In the genomic region with DNA sequence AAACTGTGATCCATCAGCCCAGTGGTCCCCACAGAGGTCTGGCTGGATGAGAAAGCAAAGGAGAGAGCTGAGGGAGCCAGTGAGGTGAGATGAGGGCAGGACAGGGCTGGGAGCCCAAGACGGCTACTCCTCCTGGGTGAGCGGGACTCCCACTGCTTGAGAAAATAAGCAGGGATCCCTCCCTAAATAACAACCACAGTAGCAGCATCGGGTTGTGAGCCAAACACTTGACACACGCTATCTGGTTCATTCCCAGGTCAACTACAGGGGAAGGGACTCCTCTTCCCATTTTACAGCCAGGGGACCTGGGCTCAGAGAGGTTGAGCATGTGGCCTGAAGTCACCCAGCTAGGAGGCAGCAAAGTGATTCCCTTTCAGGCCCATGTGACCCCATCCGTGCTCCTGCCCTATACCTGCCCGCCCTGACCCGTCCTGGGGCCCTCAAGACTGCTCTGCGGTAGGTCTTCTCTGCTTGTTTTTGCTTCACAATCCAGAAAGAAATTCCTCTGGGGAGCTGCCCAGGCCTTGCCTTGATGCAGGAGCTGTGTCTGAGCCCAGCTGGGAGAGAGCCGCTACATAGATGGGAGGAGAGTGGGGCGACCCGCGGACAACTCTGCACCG, we compare ENCODE assay signal across 21 cellular contexts.
DNase-seq lines count a peak whose midpoint lies in the region; ATAC-seq, FAIRE-seq and TF ChIP-seq lines count a peak whose summit lies in the region.
"Had no signal": no experiment of that assay in that cellular context is flagged by ENCODE, and none has a peak within 500 bp of the region (broad histone marks: within the 10 kb centered on the region; RNA-seq: fewer than 3 reads in every experiment).

No MANE protein-coding gene starts in this region.

- ATAC-seq in HepG2 (no peak), right lobe of liver (no peak), GM19452 (IDR thresholded peaks at IDR 0.05; ENCODE audit: unreplicated experiment) (no peak)
- ATAC-seq: Right ventricle myocardium inferior had no signal

- CTCF ChIA-PET in HepG2 (lab: Yijun Ruan, JAX; ENCODE audit: low intra/inter-chr PET ratio, low total read pairs), result no interaction called here

- H3K27ac ChIP-seq in HepG2 (ENCODE audit: extremely low read length, insufficient read depth, low read length) (no peak overlapping the region), right lobe of liver (no peak overlapping the region), esophagus muscularis mucosa (replicated peaks in 1 of 4) (no peak overlapping the region), esophagus squamous epithelium (no peak overlapping the region)
- H3K27ac ChIP-seq: SJSA1 had no signal

- no peaks in the 10 kb centered on the region for H3K36me3 ChIP-seq in HepG2 (replicated peaks in 1 of 2; ENCODE audit: control insufficient read depth in 1 of 2, insufficient read depth in 2 of 2, low read length in 2 of 2)
- H3K36me3 ChIP-seq in right lobe of liver, result no peaks in the 10 kb centered on the region
- no peaks in the 10 kb centered on the region for H3K36me3 ChIP-seq in esophagus muscularis mucosa
- no peaks in the 10 kb centered on the region for H3K36me3 ChIP-seq in esophagus squamous epithelium
- H3K36me3 ChIP-seq: HAP-1, SJSA1 had no signal

- TF ChIP-seq CTCF in HepG2 (CRISPR knock-in tag; IDR thresholded peaks at IDR 0.05) (no peak), right lobe of liver (IDR thresholded peaks at IDR 0.05) (no peak), choroid plexus epithelial cell (conservative IDR thresholded peaks at IDR 0.05; ENCODE audit: low read depth, low read length) (no peak), esophagus muscularis mucosa (IDR thresholded peaks at IDR 0.05) (no peak), esophagus squamous epithelium (IDR thresholded peaks at IDR 0.05) (no peak)

- in situ Hi-C loops in HepG2 (cut with HindIII; ENCODE audit: extremely low pct_ligation_motif_present, low pct_unique_long_range_greater_than_20kb), result no loop called here

- TF ChIP-seq RAD21 in HepG2 (CRISPR knock-in tag; IDR thresholded peaks at IDR 0.05), result no peak

- H3K4me3 ChIP-seq in HepG2 (replicated peaks in 1 of 3; ENCODE audit: insufficient read depth in 1 of 3, low read depth in 2 of 3, low read length in 3 of 3), result no peak overlapping the region
- no peak overlapping the region for H3K4me3 ChIP-seq in right lobe of liver
- no peak overlapping the region for H3K4me3 ChIP-seq in choroid plexus epithelial cell (ENCODE audit: low read depth, low read length)
- no peak overlapping the region for H3K4me3 ChIP-seq in esophagus muscularis mucosa
- H3K4me3 ChIP-seq in esophagus squamous epithelium, result no peak overlapping the region
- H3K4me3 ChIP-seq: HAP-1, SJSA1 had no signal

- H4K20me1 ChIP-seq in HepG2 (ENCODE audit: insufficient read depth, low read length), result no peaks in the 10 kb centered on the region

- no peak for DNase-seq in HepG2 (ENCODE audit: low spot score)
- DNase-seq in right lobe of liver, result no peak
- peak; percentile 3 for DNase-seq in choroid plexus epithelial cell (ENCODE audit: low read depth)
- peak; percentile 28 for DNase-seq in posterior vena cava (ENCODE audit: low spot score)
- no peak for DNase-seq in esophagus muscularis mucosa (ENCODE audit: extremely low spot score)
- no peak for DNase-seq in esophagus squamous epithelium (lab: John Stamatoyannopoulos, UW)
- DNase-seq: 8988T, AML-193, Caco-2, DMS 273 treated with DMSO at 0.1 percent for 48 hours, DMS79 treated with DMSO at 0.1 percent for 48 hours, NCI-H1694 treated with DMSO at 0.1 percent for 48 hours, NCI-H2081 treated with DMSO at 0.1 percent for 48 hours, NCI-H2171 treated with DMSO at 0.1 percent for 48 hours, NCI-H524 treated with DMSO at 0.1 percent for 48 hours, NCI-H82, OCI-M1 had no signal

- intact Hi-C loops in HepG2 (cut with micrococcal nuclease; ENCODE audit: unreplicated experiment) (no loop called here), right lobe of liver (cut with DNase I) (no loop called here), posterior vena cava (cut with DNase I) (no loop called here), esophagus muscularis mucosa (cut with DNase I) (no loop called here), esophagus squamous epithelium (cut with DNase I) (no loop called here)

- no peak overlapping the region for H2AFZ ChIP-seq in HepG2 (ENCODE audit: low read length)

- H3K79me2 ChIP-seq in HepG2 (ENCODE audit: insufficient read depth, low read length), result no peaks in the 10 kb centered on the region

- 37% methylated on average over 12 of the region's 13 CpGs for WGBS in HepG2 (ENCODE audit: low lambda C conversion rate)
- WGBS in right lobe of liver (ENCODE audit: insufficient coverage, low coverage, low lambda C conversion rate, missing lambda C conversion rate), result 75% methylated on average over 8 of the region's 13 CpGs
- WGBS in esophagus muscularis mucosa, result 75% methylated on average over 11 of the region's 13 CpGs
- WGBS in esophagus squamous epithelium, 2 donors, result 64 to 83% methylated on average over 8 to 12 of the region's 13 CpGs

- peaks cover 13% of the 10 kb centered on the region for H3K9me3 ChIP-seq in HepG2 (ENCODE audit: low read length)
- H3K9me3 ChIP-seq in right lobe of liver, result no peaks in the 10 kb centered on the region
- peaks cover 0 to 12% (median 4%) of the 10 kb centered on the region in 4 donors for H3K9me3 ChIP-seq in esophagus muscularis mucosa
- H3K9me3 ChIP-seq in esophagus squamous epithelium, result peaks cover 0 to 7% (median 7%) of the 10 kb centered on the region in 3 donors
- H3K9me3 ChIP-seq: HAP-1 had no signal

- H3K4me1 ChIP-seq in HepG2 (ENCODE audit: insufficient read depth, low read length), result no peaks in the 10 kb centered on the region
- no peaks in the 10 kb centered on the region for H3K4me1 ChIP-seq in right lobe of liver
- H3K4me1 ChIP-seq in esophagus muscularis mucosa, result no peaks in the 10 kb centered on the region
- no peaks in the 10 kb centered on the region for H3K4me1 ChIP-seq in esophagus squamous epithelium
- H3K4me1 ChIP-seq: Caco-2, HAP-1, SJSA1 had no signal

- TF ChIP-seq EP300 in HepG2 (IDR thresholded peaks at IDR 0.05; ENCODE audit: low read depth in 2 of 2, low read length in 2 of 2) (no peak), HepG2 (CRISPR knock-in tag; IDR thresholded peaks at IDR 0.05; ENCODE audit: borderline replicate concordance) (no peak), esophagus muscularis mucosa (IDR thresholded peaks at IDR 0.05) (no peak)

- no peak for FAIRE-seq in HepG2 (lab: Jason Lieb, UNC)

- no peak overlapping the region for H3K9ac ChIP-seq in HepG2 (ENCODE audit: insufficient read depth, low read depth, low read length)

- BruUV-seq in HepG2 (replicated peaks; lab: Mats Ljungman, UMichigan), result no TSS peak

- POLR2A ChIA-PET in HepG2 (lab: Yijun Ruan, JAX), result no interaction called here

- TF ChIP-seq POLR2A in HepG2 (IDR thresholded peaks at IDR 0.05; ENCODE audit: insufficient read depth in 1 of 2, low read depth in 2 of 2, low read length in 2 of 2) (no peak), right lobe of liver (IDR thresholded peaks at IDR 0.05) (no peak), esophagus muscularis mucosa (IDR thresholded peaks at IDR 0.05; ENCODE audit: low read depth) (no peak), esophagus squamous epithelium (IDR thresholded peaks at IDR 0.05) (no peak)

- peaks cover 14 to 59% of the 10 kb centered on the region in 2 experiments; a peak in 4 of 5 replicates for H3K27me3 ChIP-seq in HepG2 (ENCODE audit: control insufficient read depth in 1 of 2, insufficient read depth in 2 of 2, low read length in 2 of 2)
- H3K27me3 ChIP-seq in right lobe of liver, result no peaks in the 10 kb centered on the region
- peaks cover 0 to 32% (median 0%) of the 10 kb centered on the region in 4 donors for H3K27me3 ChIP-seq in esophagus muscularis mucosa
- no peaks in the 10 kb centered on the region for H3K27me3 ChIP-seq in esophagus squamous epithelium

- H3K4me2 ChIP-seq in HepG2 (ENCODE audit: low read depth, low read length), result no peak overlapping the region

TF ChIP-seq in HepG2, 621 proteins besides CTCF, POLR2A, EP300 and RAD21:
- TF ChIP-seq BORCS8-MEF2B (CRISPR knock-in tag; IDR thresholded peaks at IDR 0.05) (no peak), ZNF768 (CRISPR knock-in tag; IDR thresholded peaks at IDR 0.05) (peak; percentile 85), TFAP4 (IDR thresholded peaks at IDR 0.05; ENCODE audit: borderline replicate concordance, low read depth) (no peak)
- TF ChIP-seq, protein P1, sequence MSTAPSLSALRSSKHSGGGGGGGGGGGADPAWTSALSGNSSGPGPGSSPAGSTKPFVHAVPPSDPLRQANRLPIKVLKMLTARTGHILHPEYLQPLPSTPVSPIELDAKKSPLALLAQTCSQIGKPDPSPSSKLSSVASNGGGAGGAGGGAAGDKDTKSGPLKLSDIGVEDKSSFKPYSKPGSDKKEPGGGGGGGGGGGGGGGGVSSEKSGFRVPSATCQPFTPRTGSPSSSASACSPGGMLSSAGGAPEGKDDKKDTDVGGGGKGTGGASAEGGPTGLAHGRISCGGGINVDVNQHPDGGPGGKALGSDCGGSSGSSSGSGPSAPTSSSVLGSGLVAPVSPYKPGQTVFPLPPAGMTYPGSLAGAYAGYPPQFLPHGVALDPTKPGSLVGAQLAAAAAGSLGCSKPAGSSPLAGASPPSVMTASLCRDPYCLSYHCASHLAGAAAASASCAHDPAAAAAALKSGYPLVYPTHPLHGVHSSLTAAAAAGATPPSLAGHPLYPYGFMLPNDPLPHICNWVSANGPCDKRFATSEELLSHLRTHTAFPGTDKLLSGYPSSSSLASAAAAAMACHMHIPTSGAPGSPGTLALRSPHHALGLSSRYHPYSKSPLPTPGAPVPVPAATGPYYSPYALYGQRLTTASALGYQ (CRISPR knock-in tag; IDR thresholded peaks at IDR 0.05), result no peak

Comparison
In these comparisons a context has a peak if more than half of its experiments do, and no peak if none do; other contexts are left out.
1. DNase-seq: peak in choroid plexus epithelial cell (single experiment) and posterior vena cava (single experiment); none in HepG2 (single experiment), right lobe of liver (0 of 3), esophagus muscularis mucosa (single experiment) and esophagus squamous epithelium (single experiment).